33 cellular contexts compared by ENCODE assay signal in the genomic region with DNA sequence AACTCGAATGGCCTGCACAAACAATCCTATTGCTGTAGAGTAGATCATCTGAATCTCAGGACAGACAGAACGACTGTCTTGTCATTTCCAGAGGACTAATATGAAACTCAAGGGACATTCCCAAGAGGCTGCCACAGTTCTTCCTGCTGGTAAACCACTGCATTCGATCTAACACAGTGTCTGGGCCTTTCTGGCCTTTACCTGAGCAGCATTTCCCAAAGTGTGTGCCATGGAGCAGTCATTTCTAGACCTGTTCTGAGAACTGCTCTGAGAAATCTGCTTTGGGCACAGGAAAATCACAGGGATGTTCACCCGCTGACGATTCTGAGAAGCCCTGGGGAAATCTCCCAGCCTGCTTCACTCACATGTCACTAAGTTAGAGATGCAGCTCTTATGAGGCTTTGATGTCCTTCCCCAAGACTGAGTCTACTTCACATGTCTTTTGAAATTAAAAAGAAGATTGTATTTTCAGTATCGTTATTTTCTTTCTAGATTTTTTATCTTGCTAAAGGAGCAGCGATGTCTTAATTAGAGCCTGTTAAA. TPM values are rescaled to one million over a fixed set of nuclear protein-coding genes. Genes with fewer than 3 reads are reported as not detected.
DNase-seq lines count a peak whose midpoint lies in the region; ATAC-seq, FAIRE-seq and TF ChIP-seq lines count a peak whose summit lies in the region.
"Had no signal": no experiment of that assay in that cellular context is flagged by ENCODE, and none has a peak within 500 bp of the region (broad histone marks: within the 10 kb centered on the region; RNA-seq: fewer than 3 reads in every experiment).

No MANE protein-coding gene starts in this region.

- no peak for TF ChIP-seq POLR2A in GM18505 (IDR thresholded peaks at IDR 0.05; ENCODE audit: borderline replicate concordance, extremely low read depth, insufficient read depth, insufficient read length)

- H3K4me3 ChIP-seq in neural progenitor cell, result no peak overlapping the region
- H3K4me3 ChIP-seq: A549, cardiac muscle cell, coronary artery, SJCRH30, suprapubic skin had no signal

- H3K4me1 Mint-ChIP-seq in activated naive CD4-positive, alpha-beta T cell treated with anti-CD3 and anti-CD28 coated beads for 36 hours (ENCODE audit: low read depth), result no peaks in the 10 kb centered on the region
- no peaks in the 10 kb centered on the region for H3K4me1 Mint-ChIP-seq in neural progenitor cell
- H3K4me1 Mint-ChIP-seq: immature natural killer cell, naive B cell had no signal

- H3K79me2 ChIP-seq in neural progenitor cell (ENCODE audit: low read depth), result no peaks in the 10 kb centered on the region

- H3K4me1 ChIP-seq in neural progenitor cell, result no peaks in the 10 kb centered on the region
- H3K4me1 ChIP-seq: A549, foreskin keratinocyte, SJCRH30, suprapubic skin had no signal

- H3K9me3 ChIP-seq in neural progenitor cell (ENCODE audit: low read depth), result no peaks in the 10 kb centered on the region
- H3K9me3 ChIP-seq: A549, SJCRH30, suprapubic skin had no signal

- TF ChIP-seq CTCF in neural progenitor cell (IDR thresholded peaks at IDR 0.05), result no peak

- no peaks in the 10 kb centered on the region for H3K9me3 Mint-ChIP-seq in activated naive CD4-positive, alpha-beta T cell treated with anti-CD3 and anti-CD28 coated beads, Interleukin-2, amount 50 U/mL, for 72 hours
- H3K9me3 Mint-ChIP-seq in activated naive CD4-positive, alpha-beta T cell treated with anti-CD3 and anti-CD28 coated beads for 36 hours, result no peaks in the 10 kb centered on the region
- H3K9me3 Mint-ChIP-seq in neural progenitor cell, result no peaks in the 10 kb centered on the region
- H3K9me3 Mint-ChIP-seq: effector memory CD8-positive, alpha-beta T cell; immature natural killer cell had no signal

- H3K4me2 ChIP-seq in neural progenitor cell, result no peak overlapping the region
- H3K4me2 ChIP-seq: A549 had no signal

- no peak overlapping the region for H3K27ac ChIP-seq in neural progenitor cell
- H3K27ac ChIP-seq: A549, cardiac muscle cell, coronary artery, foreskin keratinocyte, SJCRH30, suprapubic skin had no signal

- H3K36me3 Mint-ChIP-seq in activated naive CD4-positive, alpha-beta T cell treated with anti-CD3 and anti-CD28 coated beads, Interleukin-2, amount 50 U/mL, for 72 hours, result no peaks in the 10 kb centered on the region
- no peaks in the 10 kb centered on the region for H3K36me3 Mint-ChIP-seq in activated naive CD4-positive, alpha-beta T cell treated with anti-CD3 and anti-CD28 coated beads for 36 hours (ENCODE audit: low read depth)
- H3K36me3 Mint-ChIP-seq in neural progenitor cell, result no peaks in the 10 kb centered on the region
- H3K36me3 Mint-ChIP-seq: immature natural killer cell, naive B cell had no signal

- DNase-seq in activated naive CD4-positive, alpha-beta T cell treated with anti-CD3 and anti-CD28 coated beads, Interleukin-2, amount 50 U/mL, for 72 hours (ENCODE audit: low spot score in 2 of 2), result no peak
- no peak for DNase-seq in activated naive CD4-positive, alpha-beta T cell treated with anti-CD3 and anti-CD28 coated beads for 36 hours
- DNase-seq in neural progenitor cell (ENCODE audit: low spot score), result no peak
- DNase-seq in NCI-H1105 treated with DMSO at 0.1 percent for 48 hours (lab: John Stamatoyannopoulos, UW), result no peak
- DNase-seq in RCC 7860 (ENCODE audit: low spot score), result no peak
- DNase-seq: activated CD4-positive, alpha-beta T cell treated with anti-CD3 and anti-CD28 coated beads for 48 hours; activated naive CD4-positive, alpha-beta T cell treated with anti-CD3 and anti-CD28 coated beads, Interleukin-2, amount 50 U/mL, for 16 hours; aorta; DMS79; effector memory CD8-positive, alpha-beta T cell; foreskin keratinocyte; GF-D8; HCEC 1CT; hippocampal formation; immature natural killer cell; Kasumi-1; naive B cell; NCI-H1092; NCI-H187 treated with DMSO at 0.1 percent for 48 hours; NCI-H526 treated with DMSO at 0.1 percent for 48 hours; nucleus accumbens; SJCRH30; small intestine; stimulated activated CD4-positive, alpha-beta T cell treated with anti-CD3 and anti-CD28 coated beads, Interleukin-2, amount 100 ng/mL, for 24 hours had no signal

- H3K36me3 ChIP-seq in neural progenitor cell, result no peaks in the 10 kb centered on the region
- H3K36me3 ChIP-seq: cardiac muscle cell, SJCRH30 had no signal

- H3F3A ChIP-seq in neural progenitor cell (ENCODE audit: low read depth), result no peaks in the 10 kb centered on the region

- peak overlapping the region; percentile 19 for H2AFZ ChIP-seq in neural progenitor cell (replicated peaks)

- no peaks in the 10 kb centered on the region for H3K27me3 ChIP-seq in neural progenitor cell
- H3K27me3 ChIP-seq: cardiac muscle cell, foreskin keratinocyte, suprapubic skin had no signal

- H3K4me3 Mint-ChIP-seq in activated naive CD4-positive, alpha-beta T cell treated with anti-CD3 and anti-CD28 coated beads for 36 hours, result no peak overlapping the region
- H3K4me3 Mint-ChIP-seq in neural progenitor cell, result no peak overlapping the region
- H3K4me3 Mint-ChIP-seq: effector memory CD8-positive, alpha-beta T cell; immature natural killer cell; naive B cell had no signal

- CTCF ChIA-PET in activated naive CD4-positive, alpha-beta T cell treated with anti-CD3 and anti-CD28 coated beads for 36 hours (lab: Charles Lee), result interaction anchor here (0.7 to 10.3 kb wide), 4 partner anchors 7 to 29 kb away, joined by 3 to 102 read pairs (median 6); no protein-coding TSS in a partner anchor

- no peak for FAIRE-seq in RCC 7860 (lab: Jason Lieb, UNC)
- FAIRE-seq: A549, small intestine had no signal

- peak; percentile 41 to 90 for ATAC-seq in activated naive CD4-positive, alpha-beta T cell treated with anti-CD3 and anti-CD28 coated beads, Interleukin-2, amount 50 U/mL, for 72 hours
- peak; percentile 44 for ATAC-seq in GM21390 (IDR thresholded peaks at IDR 0.05; ENCODE audit: unreplicated experiment)
- ATAC-seq in HG02885 (IDR thresholded peaks at IDR 0.05; ENCODE audit: poor library complexity, unreplicated experiment), result peak; percentile 38
- no peak for ATAC-seq in GM18505 (IDR thresholded peaks at IDR 0.05; ENCODE audit: unreplicated experiment)
- ATAC-seq: A549; effector memory CD8-positive, alpha-beta T cell; esophagus mucosa; foreskin keratinocyte; left lobe of liver had no signal

- H3K27me3 Mint-ChIP-seq in activated naive CD4-positive, alpha-beta T cell treated with anti-CD3 and anti-CD28 coated beads for 36 hours (ENCODE audit: low read depth), result no peaks in the 10 kb centered on the region
- H3K27me3 Mint-ChIP-seq in neural progenitor cell (ENCODE audit: insufficient read depth, low read depth), result peaks cover 2% of the 10 kb centered on the region

- no peak overlapping the region for H3K27ac Mint-ChIP-seq in activated naive CD4-positive, alpha-beta T cell treated with anti-CD3 and anti-CD28 coated beads, Interleukin-2, amount 50 U/mL, for 72 hours
- H3K27ac Mint-ChIP-seq in activated naive CD4-positive, alpha-beta T cell treated with anti-CD3 and anti-CD28 coated beads for 36 hours, result no peak overlapping the region
- no peak overlapping the region for H3K27ac Mint-ChIP-seq in neural progenitor cell
- H3K27ac Mint-ChIP-seq: effector memory CD8-positive, alpha-beta T cell; immature natural killer cell had no signal

- intact Hi-C loops in activated naive CD4-positive, alpha-beta T cell treated with anti-CD3 and anti-CD28 coated beads for 36 hours (cut with micrococcal nuclease), result loop anchor here (5.0 kb wide), 1 partner anchor 178 kb away; no protein-coding TSS in a partner anchor

- no peak overlapping the region for H3K9ac ChIP-seq in neural progenitor cell

- H4K20me1 ChIP-seq in neural progenitor cell (ENCODE audit: low read depth), result no peaks in the 10 kb centered on the region

RNA-seq across cellular contexts. Expression of a gene that starts 18.4 kb away (rescaled TPM):
- total RNA-seq in activated naive CD4-positive, alpha-beta T cell treated with anti-CD3 and anti-CD28 coated beads, Interleukin-2, amount 50 U/mL, for 72 hours, result 1 to 10 TPM; 1.8 to 2.4 TPM
- total RNA-seq in activated naive CD4-positive, alpha-beta T cell treated with anti-CD3 and anti-CD28 coated beads for 36 hours, result under 1 TPM; 0.38 to 0.54 TPM
- 0.99 TPM in 1 of 2 replicates, not detected in the other for total RNA-seq in neural progenitor cell (ENCODE audit: low replicate concordance)

RNA-seq across cellular contexts. Expression of a gene that starts 34.2 kb away (rescaled TPM):
- total RNA-seq in activated naive CD4-positive, alpha-beta T cell treated with anti-CD3 and anti-CD28 coated beads, Interleukin-2, amount 50 U/mL, for 72 hours, result 10 to 100 TPM; 78.5 to 83.4 TPM
- total RNA-seq in activated naive CD4-positive, alpha-beta T cell treated with anti-CD3 and anti-CD28 coated beads for 36 hours, result 100 to 1,000 TPM in 1 of 2 experiments, 10 to 100 TPM in 1; 98.4 to 101 TPM
- total RNA-seq in neural progenitor cell (ENCODE audit: low replicate concordance), result 48.7 and 58.1 TPM in 2 replicates
